In genomic region chr10:132638130-132638515, GRCh38 we compare ENCODE assay signal across 9 cellular contexts.
DNase-seq lines count a peak whose midpoint lies in the region; ATAC-seq, FAIRE-seq and TF ChIP-seq lines count a peak whose summit lies in the region.
"Had no signal": no experiment of that assay in that cellular context is flagged by ENCODE, and none has a peak within 500 bp of the region (broad histone marks: within the 10 kb centered on the region; RNA-seq: fewer than 3 reads in every experiment).

No MANE protein-coding gene starts in this region.

- no peaks in the 10 kb centered on the region; the same call in 1 of the 2 replicates for H4K20me1 ChIP-seq in HepG2 (ENCODE audit: insufficient read depth, low read length)

- CTCF ChIA-PET in HepG2 (lab: Yijun Ruan, JAX; ENCODE audit: low intra/inter-chr PET ratio, low total read pairs): interaction anchor here (0.8 to 3.3 kb wide), 2 partner anchors 179 to 415 kb away, joined by 3 to 54 read pairs; no protein-coding TSS in a partner anchor

- H3K4me2 ChIP-seq in HepG2 (ENCODE audit: low read depth, low read length): 0 out of 2 replicates have a peak overlapping the region, but pooled peaks have one; percentile 9

- WGBS in HepG2 (ENCODE audit: low lambda C conversion rate): 69% methylated on average over 8 of the region's 8 CpGs

- no peak overlapping the region for H2AFZ ChIP-seq in HepG2 (ENCODE audit: low read length)

- no peak overlapping the region for H3K9ac ChIP-seq in HepG2 (ENCODE audit: insufficient read depth, low read depth, low read length)

- no peaks in the 10 kb centered on the region for H3K36me3 ChIP-seq in HepG2 (replicated peaks in 1 of 2; ENCODE audit: control insufficient read depth in 1 of 2, insufficient read depth in 2 of 2, low read length in 2 of 2)
- no peaks in the 10 kb centered on the region for H3K36me3 ChIP-seq in thoracic aorta

- H3K4me1 ChIP-seq in HepG2 (ENCODE audit: insufficient read depth, low read length) (no peaks in the 10 kb centered on the region), thoracic aorta (ENCODE audit: control insufficient read depth in 1 of 2, low read depth in 2 of 2) (peaks cover 19 to 52% of the 10 kb centered on the region in 2 donors)

- no peak for TF ChIP-seq CTCF in HepG2 (CRISPR knock-in tag; IDR thresholded peaks at IDR 0.05)
- TF ChIP-seq CTCF in thoracic aorta (IDR thresholded peaks at IDR 0.05): no peak

- FAIRE-seq in HepG2 (lab: Jason Lieb, UNC): no peak
- FAIRE-seq in GM12892 (lab: Jason Lieb, UNC): no peak

- TF ChIP-seq EP300 in HepG2 (IDR thresholded peaks at IDR 0.05; ENCODE audit: low read depth in 2 of 2, low read length in 2 of 2) (no peak), HepG2 (CRISPR knock-in tag; IDR thresholded peaks at IDR 0.05; ENCODE audit: borderline replicate concordance) (no peak)

- intact Hi-C loops in Right ventricle myocardium superior (cut with DNase I) (loop anchor here (1.0 to 10.0 kb wide), 3 partner anchors 129 to 243 kb away; partner anchors contain the start of gene PWWP2B), Right ventricle myocardium inferior (cut with DNase I) (loop anchor here (5.0 kb wide), 1 partner anchor 241 kb away; the partner anchor contains the start of gene PWWP2B), HepG2 (cut with micrococcal nuclease; ENCODE audit: unreplicated experiment) (loop anchor here (1.0 to 5.0 kb wide), 3 partner anchors 46 to 180 kb away; no protein-coding TSS in a partner anchor)

- POLR2A ChIA-PET in HepG2 (lab: Yijun Ruan, JAX): no interaction called here

- H3K79me2 ChIP-seq in HepG2 (ENCODE audit: insufficient read depth, low read length): peaks cover 5% of the 10 kb centered on the region

- peak; percentile 19 for ATAC-seq in Right ventricle myocardium superior (ENCODE audit: poor library complexity)
- ATAC-seq in Right ventricle myocardium inferior: no peak
- peak; percentile 40; the same call in 2 of the 3 replicates for ATAC-seq in HepG2
- no peak for ATAC-seq in thoracic aorta (ENCODE audit: insufficient number of reproducible peaks, low FRiP score, low read depth)

- H3K27ac ChIP-seq in angular gyrus (ENCODE audit: low read depth, low read length) (peak overlapping the region; percentile 78), HepG2 (ENCODE audit: extremely low read length, insufficient read depth, low read length) (no peak overlapping the region), thoracic aorta (no peak overlapping the region)

- no peak for TF ChIP-seq RAD21 in HepG2 (CRISPR knock-in tag; IDR thresholded peaks at IDR 0.05)

- H3K9me3 ChIP-seq in HepG2 (ENCODE audit: low read length) (no peaks in the 10 kb centered on the region), thoracic aorta (no peaks in the 10 kb centered on the region)

- no TSS peak for BruUV-seq in HepG2 (replicated peaks; lab: Mats Ljungman, UMichigan)

- TF ChIP-seq POLR2A in HepG2 (IDR thresholded peaks at IDR 0.05; ENCODE audit: insufficient read depth in 1 of 2, low read depth in 2 of 2, low read length in 2 of 2) (no peak), GM12892 (IDR thresholded peaks at IDR 0.05; ENCODE audit: low read depth, low read length) (no peak)

- H3K27me3 ChIP-seq in HepG2 (ENCODE audit: control insufficient read depth in 1 of 2, insufficient read depth in 2 of 2, low read length in 2 of 2): no peaks in the 10 kb centered on the region; a peak in 1 of 5 replicates
- H3K27me3 ChIP-seq in thoracic aorta (replicated peaks; ENCODE audit: insufficient read depth): no peaks in the 10 kb centered on the region

- H3K4me3 ChIP-seq in HepG2 (replicated peaks in 1 of 3; ENCODE audit: insufficient read depth in 1 of 3, low read depth in 2 of 3, low read length in 3 of 3): no peak overlapping the region
- peak overlapping the region; percentile 8 for H3K4me3 ChIP-seq in thoracic aorta

- DNase-seq in Right ventricle myocardium superior: no peak
- DNase-seq in Right ventricle myocardium inferior (ENCODE audit: missing footprints): no peak
- no peak for DNase-seq in HepG2 (ENCODE audit: low spot score)
- no peak for DNase-seq in thoracic aorta (ENCODE audit: low spot score)
- DNase-seq in GM12892 (ENCODE audit: insufficient read length): no peak
- DNase-seq in cortex of kidney (lab: John Stamatoyannopoulos, UW): no peak
- no peak for DNase-seq in stimulated activated CD4-positive, alpha-beta T cell treated with anti-CD3 and anti-CD28 coated beads, Interleukin-12 subunit alpha, Interleukin-12 subunit beta, amount 100 ng/mL, for 4 hours
- DNase-seq: NCI-H2029 had no signal

- in situ Hi-C loops in HepG2 (cut with HindIII; ENCODE audit: extremely low pct_ligation_motif_present, low pct_unique_long_range_greater_than_20kb): loop anchor here (10.0 kb wide), 1 partner anchor 253 kb away; no protein-coding TSS in a partner anchor

TF ChIP-seq in HepG2, 621 proteins besides CTCF, POLR2A, EP300 and RAD21 (continues in another document):
- TF ChIP-seq SIX4 (CRISPR knock-in tag; IDR thresholded peaks at IDR 0.05) (no peak), ZNF264 (CRISPR knock-in tag; IDR thresholded peaks at IDR 0.05) (no peak), MEIS1 (CRISPR knock-in tag; IDR thresholded peaks at IDR 0.05; ENCODE audit: borderline replicate concordance) (no peak), FOXM1 (CRISPR knock-in tag; IDR thresholded peaks at IDR 0.05) (no peak), HDAC2 (CRISPR knock-in tag; IDR thresholded peaks at IDR 0.05) (no peak), TEAD2 (CRISPR knock-in tag; IDR thresholded peaks at IDR 0.05) (no peak), TFAP4 (IDR thresholded peaks at IDR 0.05; ENCODE audit: borderline replicate concordance, low read depth) (no peak), ZBTB7B (CRISPR knock-in tag; IDR thresholded peaks at IDR 0.05) (no peak), GABPA (IDR thresholded peaks at IDR 0.05; ENCODE audit: low read depth, low read length) (no peak), GABPA (CRISPR knock-in tag; IDR thresholded peaks at IDR 0.05; ENCODE audit: low read depth) (no peak), ADNP (CRISPR knock-in tag; IDR thresholded peaks at IDR 0.05) (no peak), ZNF281 (CRISPR knock-in tag; IDR thresholded peaks at IDR 0.05; ENCODE audit: borderline replicate concordance) (no peak), MLLT10 (CRISPR knock-in tag; IDR thresholded peaks at IDR 0.05) (no peak), ZBTB2 (CRISPR knock-in tag; IDR thresholded peaks at IDR 0.05; ENCODE audit: low read depth) (no peak)

Comparison
In these comparisons a context has a peak if more than half of its experiments do, and no peak if none do; other contexts are left out.
1. ATAC-seq: peak in Right ventricle myocardium superior (single experiment) and HepG2 (single experiment); none in Right ventricle myocardium inferior (single experiment) and thoracic aorta (single experiment).